Comparison of ENCODE assay signal across 15 cellular contexts in genomic region chr20:35595901-35596300, GRCh38. TPM values are rescaled to one million over a fixed set of nuclear protein-coding genes. Genes with fewer than 3 reads are reported as not detected.
A peak's percentile ranks its signal among the peaks of the same experiment; 100 is the strongest.
DNase-seq lines count a peak whose midpoint lies in the region; ATAC-seq and TF ChIP-seq lines count a peak whose summit lies in the region.
"Had no signal": no experiment of that assay in that cellular context is flagged by ENCODE, and none has a peak within 500 bp of the region (broad histone marks: within the 10 kb centered on the region; RNA-seq: fewer than 3 reads in every experiment).

No MANE protein-coding gene starts in this region.

- no peak overlapping the region for H2AFZ ChIP-seq in trophoblast cell (ENCODE audit: insufficient read depth, low read length, poor library complexity)

- H4K91ac ChIP-seq in trophoblast cell (ENCODE audit: low read depth, low read length) = no peak overlapping the region

- no TSS peak for BruUV-seq in Panc1 (replicated peaks; lab: Mats Ljungman, UMichigan)

- in situ Hi-C loops in Panc1 (cut with HindIII; ENCODE audit: low pct_unique_long_range_greater_than_20kb, low sequenced_read_pairs) = no loop called here

- POLR2A ChIA-PET in Panc1 (lab: Charles Lee) = no interaction called here

- H2BK5ac ChIP-seq in trophoblast cell (ENCODE audit: low read depth, low read length, poor library complexity) = no peak overlapping the region

- no peaks in the 10 kb centered on the region for H3K79me1 ChIP-seq in trophoblast cell (ENCODE audit: low read length)

- H3K27ac ChIP-seq in Panc1 (ENCODE audit: low read length) = no peak overlapping the region
- no peak overlapping the region for H3K27ac ChIP-seq in trophoblast cell (ENCODE audit: low read depth, low read length)
- H3K27ac ChIP-seq: 22Rv1 had no signal

- peak overlapping the region; percentile 18 for H3K4me3 Mint-ChIP-seq in endothelial cell (ENCODE audit: unreplicated experiment)
- no peak overlapping the region for H3K4me3 Mint-ChIP-seq in stimulated activated effector memory CD8-positive, alpha-beta T cell treated with anti-CD3 and anti-CD28 coated beads, Interleukin-12 subunit alpha, Interleukin-12 subunit beta, amount 100 ng/mL, for 72 hours
- H3K4me3 Mint-ChIP-seq: CD14-positive monocyte; CD8-positive, alpha-beta T cell; H9 had no signal

- H3K9ac ChIP-seq in trophoblast cell (ENCODE audit: low read length) = no peak overlapping the region

- H3K27me3 ChIP-seq in Panc1 (ENCODE audit: control insufficient read depth, insufficient read depth, low read length) = no peaks in the 10 kb centered on the region
- peaks cover 10% of the 10 kb centered on the region for H3K27me3 ChIP-seq in trophoblast cell (ENCODE audit: insufficient read depth, low read length)

- peaks cover 4% of the 10 kb centered on the region for H3K36me3 Mint-ChIP-seq in endothelial cell (ENCODE audit: low read depth, unreplicated experiment)
- H3K36me3 Mint-ChIP-seq in stimulated activated effector memory CD8-positive, alpha-beta T cell treated with anti-CD3 and anti-CD28 coated beads, Interleukin-12 subunit alpha, Interleukin-12 subunit beta, amount 100 ng/mL, for 72 hours = no peaks in the 10 kb centered on the region
- H3K36me3 Mint-ChIP-seq: CD14-positive monocyte; CD8-positive, alpha-beta T cell had no signal

- H3K18ac ChIP-seq in trophoblast cell (ENCODE audit: low read length) = no peak overlapping the region

- 100% methylated on average over 2 of the region's 7 CpGs for WGBS in trophoblast cell (ENCODE audit: extremely low coverage, insufficient coverage, insufficient read length)

- H3K27me3 Mint-ChIP-seq in endothelial cell (ENCODE audit: unreplicated experiment) = peaks cover 10% of the 10 kb centered on the region

- H3K4me1 ChIP-seq in Panc1 (ENCODE audit: control insufficient read depth, insufficient read depth, low read length) (no peaks in the 10 kb centered on the region), trophoblast cell (ENCODE audit: control insufficient read depth in 1 of 2, insufficient read depth in 2 of 2, low read length in 2 of 2) (peaks cover 0 to under 1% of the 10 kb centered on the region in 2 experiments)

- no peak overlapping the region for H3K14ac ChIP-seq in trophoblast cell (ENCODE audit: low read length)

- H3K36me3 ChIP-seq in Panc1 (ENCODE audit: control insufficient read depth, insufficient read depth, low read length) (no peaks in the 10 kb centered on the region), trophoblast cell (ENCODE audit: control insufficient read depth in 1 of 2, insufficient read depth in 2 of 2, low read length in 2 of 2) (no peaks in the 10 kb centered on the region)

- no peaks in the 10 kb centered on the region for H3K9me3 Mint-ChIP-seq in endothelial cell (ENCODE audit: unreplicated experiment)
- H3K9me3 Mint-ChIP-seq in stimulated activated effector memory CD8-positive, alpha-beta T cell treated with anti-CD3 and anti-CD28 coated beads, Interleukin-12 subunit alpha, Interleukin-12 subunit beta, amount 100 ng/mL, for 72 hours = no peaks in the 10 kb centered on the region
- H3K9me3 Mint-ChIP-seq: CD8-positive, alpha-beta T cell; H9 had no signal

- no peaks in the 10 kb centered on the region for H3K4me1 Mint-ChIP-seq in endothelial cell (ENCODE audit: unreplicated experiment)
- H3K4me1 Mint-ChIP-seq in stimulated activated effector memory CD8-positive, alpha-beta T cell treated with anti-CD3 and anti-CD28 coated beads, Interleukin-12 subunit alpha, Interleukin-12 subunit beta, amount 100 ng/mL, for 72 hours = peaks cover 5% of the 10 kb centered on the region

- H2BK12ac ChIP-seq in trophoblast cell (ENCODE audit: low read length) = no peak overlapping the region

- no peaks in the 10 kb centered on the region for H3K79me2 ChIP-seq in trophoblast cell (ENCODE audit: control insufficient read depth, insufficient read depth, low read length, poor library complexity)

- no peak overlapping the region for H4K12ac ChIP-seq in trophoblast cell (ENCODE audit: low read depth, low read length)

- no peak overlapping the region for H3K4ac ChIP-seq in trophoblast cell (ENCODE audit: low read depth, low read length)

- H3K4me3 ChIP-seq in Panc1 (ENCODE audit: low read depth in 2 of 2, low read length in 2 of 2) (no peak overlapping the region), trophoblast cell (ENCODE audit: low read depth, low read length) (no peak overlapping the region)

- peak; percentile 34 for DNase-seq in NCI-H146 (lab: John Stamatoyannopoulos, UW)
- DNase-seq in NCI-H146 treated with DMSO at 0.1 percent for 48 hours (lab: John Stamatoyannopoulos, UW; ENCODE audit: unreplicated experiment) = no peak
- DNase-seq in Panc1 (ENCODE audit: low read depth, low spot score) = no peak
- no peak for DNase-seq in endothelial cell (ENCODE audit: low spot score)
- DNase-seq in trophoblast cell = peak; percentile 43 to 57
- DNase-seq in NCI-H187 (lab: John Stamatoyannopoulos, UW) = no peak
- DNase-seq in stimulated activated effector memory CD8-positive, alpha-beta T cell treated with anti-CD3 and anti-CD28 coated beads, Interleukin-12 subunit alpha, Interleukin-12 subunit beta, amount 100 ng/mL, for 72 hours (ENCODE audit: low spot score in 2 of 2) = no peak
- DNase-seq: CD8-positive, alpha-beta T cell; DMS153; EL; GOT3 had no signal

- CTCF ChIA-PET in Panc1 (lab: Charles Lee) = no interaction called here

- no peak overlapping the region for H2AK5ac ChIP-seq in trophoblast cell (ENCODE audit: low read length)

- intact Hi-C loops in Panc1 (cut with micrococcal nuclease; ENCODE audit: unreplicated experiment) = no loop called here

- H2BK120ac ChIP-seq in trophoblast cell (ENCODE audit: insufficient read depth, low read length, poor library complexity) = no peak overlapping the region

- no peak overlapping the region for H4K8ac ChIP-seq in trophoblast cell (ENCODE audit: low read depth, low read length)

- H3K27ac Mint-ChIP-seq in endothelial cell (ENCODE audit: unreplicated experiment) = no peak overlapping the region
- no peak overlapping the region for H3K27ac Mint-ChIP-seq in stimulated activated effector memory CD8-positive, alpha-beta T cell treated with anti-CD3 and anti-CD28 coated beads, Interleukin-12 subunit alpha, Interleukin-12 subunit beta, amount 100 ng/mL, for 72 hours
- H3K27ac Mint-ChIP-seq: CD14-positive monocyte; CD8-positive, alpha-beta T cell; H9 had no signal

- no peak overlapping the region for H3K23ac ChIP-seq in trophoblast cell (ENCODE audit: low read length)

- TF ChIP-seq CTCF in Panc1 (IDR thresholded peaks at IDR 0.05) (no peak), endothelial cell (IDR thresholded peaks at IDR 0.05; ENCODE audit: unreplicated experiment) (no peak)

- peak; percentile 14; the same call in 1 of the 2 replicates for ATAC-seq in Panc1
- ATAC-seq in stimulated activated effector memory CD8-positive, alpha-beta T cell treated with anti-CD3 and anti-CD28 coated beads, Interleukin-12 subunit alpha, Interleukin-12 subunit beta, amount 100 ng/mL, for 72 hours = no peak
- no peak for ATAC-seq in HG03469 (IDR thresholded peaks at IDR 0.05; ENCODE audit: unreplicated experiment)
- ATAC-seq: CD8-positive, alpha-beta T cell had no signal

- no peaks in the 10 kb centered on the region for H3K9me3 ChIP-seq in Panc1 (ENCODE audit: control insufficient read depth, insufficient read depth, low read depth, low read length)
- H3K9me3 ChIP-seq in trophoblast cell (ENCODE audit: insufficient read depth, low read depth, low read length) = no peaks in the 10 kb centered on the region

- H3K4me2 ChIP-seq in trophoblast cell (ENCODE audit: low read length) = no peak overlapping the region

RNA-seq across cellular contexts. Expression of gene SPAG4, which starts 19.7 kb away (rescaled TPM):
- total RNA-seq in Panc1 (2021; ENCODE audit: unreplicated experiment) (17.6 TPM), endothelial cell (ENCODE audit: unreplicated experiment) (15.2 TPM)
- polyA plus RNA-seq in Panc1 (2012; ENCODE audit: insufficient read length) = 28.9 TPM
- polyA plus RNA-seq in trophoblast cell (2013) = 2.7 and 3.1 TPM in 2 replicates

RNA-seq across cellular contexts. Expression of gene ERGIC3, which starts 54.0 kb away (rescaled TPM):
- total RNA-seq in Panc1 (2021; ENCODE audit: unreplicated experiment) = 265 TPM
- 346 TPM for polyA plus RNA-seq in Panc1 (2012; ENCODE audit: insufficient read length)
- 282 TPM for total RNA-seq in endothelial cell (ENCODE audit: unreplicated experiment)
- 162 and 167 TPM in 2 replicates for polyA plus RNA-seq in trophoblast cell (2013)

Comparison
In these comparisons a context has a peak if more than half of its experiments do, and no peak if none do; other contexts are left out.
1. DNase-seq: peak in NCI-H146 (single experiment) and trophoblast cell (2 of 2); none in NCI-H146 treated with DMSO at 0.1 percent for 48 hours (single experiment), Panc1 (single experiment), endothelial cell (single experiment), NCI-H187 (0 of 2) and stimulated activated effector memory CD8-positive, alpha-beta T cell treated with anti-CD3 and anti-CD28 coated beads, Interleukin-12 subunit alpha, Interleukin-12 subunit beta, amount 100 ng/mL, for 72 hours (0 of 2).